In genomic region chr2:69917854-69918253, GRCh38 we compare ENCODE assay signal across 1 cellular context.
TF ChIP-seq lines count a peak whose summit lies in the region.

No MANE protein-coding gene starts in this region.

TF ChIP-seq in IMR-90, 13 proteins besides CTCF, POLR2A, EP300 and RAD21 (continued from another document):
- no peak for TF ChIP-seq ELK1 (IDR thresholded peaks at IDR 0.05; ENCODE audit: borderline replicate concordance, low read depth, low read length)
